Comparison of ENCODE assay signal across 15 cellular contexts in genomic region chr22:24392218-24392931, GRCh38. TPM values are rescaled to one million over a fixed set of nuclear protein-coding genes. Genes with fewer than 3 reads are reported as not detected.
DNase-seq lines count a peak whose midpoint lies in the region; ATAC-seq and TF ChIP-seq lines count a peak whose summit lies in the region.
"Had no signal": no experiment of that assay in that cellular context is flagged by ENCODE, and none has a peak within 500 bp of the region (broad histone marks: within the 10 kb centered on the region; RNA-seq: fewer than 3 reads in every experiment).

No MANE protein-coding gene starts in this region.

- no peak for DNase-seq in T-helper 2 cell treated with Interferon-gamma antibody and Interleukin-4, amounts not matched to agents 5 μg/mL and 100 μg/mL, for 36 hours (ENCODE audit: low spot score)
- DNase-seq in T-helper 2 cell = no peak
- peak; percentile 75 for DNase-seq in NCI-H146 (lab: John Stamatoyannopoulos, UW)
- DNase-seq in epithelial cell of prostate (ENCODE audit: low read depth, low spot score) = no peak
- DNase-seq in testis = no peak
- no peak for DNase-seq in NCI-H1694 (lab: John Stamatoyannopoulos, UW)
- DNase-seq: ACHN; Calu3; effector memory CD4-positive, alpha-beta T cell; left cardiac atrium; NCI-H510A treated with DMSO at 0.1 percent for 48 hours had no signal

- WGBS in testis, 2 donors = 89 to 92% methylated on average over 4 of the region's 4 CpGs

- H3K4me2 ChIP-seq in skeletal muscle satellite cell (ENCODE audit: low read length) = peak overlapping the region; percentile 12

- peak overlapping the region; percentile 15 for H3K4me3 Mint-ChIP-seq in T-helper 2 cell treated with Interferon-gamma antibody and Interleukin-4, amounts not matched to agents 5 μg/mL and 100 μg/mL, for 36 hours
- H3K4me3 Mint-ChIP-seq: WTC11 had no signal

- peaks cover 18% of the 10 kb centered on the region for H3K36me3 Mint-ChIP-seq in T-helper 2 cell treated with Interferon-gamma antibody and Interleukin-4, amounts not matched to agents 5 μg/mL and 100 μg/mL, for 36 hours (ENCODE audit: low read depth)

- peak overlapping the region; percentile 38 for H3K27ac Mint-ChIP-seq in T-helper 2 cell treated with Interferon-gamma antibody and Interleukin-4, amounts not matched to agents 5 μg/mL and 100 μg/mL, for 36 hours

- TF ChIP-seq POLR2A in testis (IDR thresholded peaks at IDR 0.05) = no peak

- no peak overlapping the region for H3K9ac ChIP-seq in skeletal muscle satellite cell (ENCODE audit: low read depth, low read length)

- H3K4me1 ChIP-seq in skeletal muscle satellite cell (ENCODE audit: control insufficient read depth, insufficient read depth, low read length) = peaks cover 16% of the 10 kb centered on the region
- peaks cover 22% of the 10 kb centered on the region for H3K4me1 ChIP-seq in testis

- no peak for ATAC-seq in HG03571 (IDR thresholded peaks at IDR 0.05; ENCODE audit: unreplicated experiment)
- ATAC-seq: WTC11 had no signal

- no peak for TF ChIP-seq CTCF in testis (IDR thresholded peaks at IDR 0.05)

- no peaks in the 10 kb centered on the region for H3K27me3 ChIP-seq in skeletal muscle satellite cell (ENCODE audit: control insufficient read depth, insufficient read depth, low read length)
- H3K27me3 ChIP-seq in testis = no peaks in the 10 kb centered on the region
- H3K27me3 ChIP-seq: tibial nerve had no signal

- no peaks in the 10 kb centered on the region for H3K9me3 ChIP-seq in skeletal muscle satellite cell (replicated peaks; ENCODE audit: low read length)
- H3K9me3 ChIP-seq in testis = no peaks in the 10 kb centered on the region
- H3K9me3 ChIP-seq: tibial nerve had no signal

- peaks cover 13% of the 10 kb centered on the region for H3K36me3 ChIP-seq in skeletal muscle satellite cell (ENCODE audit: insufficient read depth, low read length)
- H3K36me3 ChIP-seq in testis (ENCODE audit: low read depth, missing control alignments) = no peaks in the 10 kb centered on the region

- H3K4me1 Mint-ChIP-seq in T-helper 2 cell treated with Interferon-gamma antibody and Interleukin-4, amounts not matched to agents 5 μg/mL and 100 μg/mL, for 36 hours (ENCODE audit: low read depth) = peaks cover 27% of the 10 kb centered on the region

- H3K9me3 Mint-ChIP-seq in T-helper 2 cell treated with Interferon-gamma antibody and Interleukin-4, amounts not matched to agents 5 μg/mL and 100 μg/mL, for 36 hours = no peaks in the 10 kb centered on the region
- H3K9me3 Mint-ChIP-seq: WTC11 had no signal

- intact Hi-C loops in testis (cut with DNase I; ENCODE audit: low total_unique reads) = no loop called here

- no peak overlapping the region for H3K4me3 ChIP-seq in skeletal muscle satellite cell (ENCODE audit: low read length)
- H3K4me3 ChIP-seq in testis = no peak overlapping the region
- H3K4me3 ChIP-seq: tibial nerve had no signal

- H3K27ac ChIP-seq in epithelial cell of prostate (peak overlapping the region; percentile 69), testis (no peak overlapping the region)

- no peaks in the 10 kb centered on the region for H3K27me3 Mint-ChIP-seq in T-helper 2 cell treated with Interferon-gamma antibody and Interleukin-4, amounts not matched to agents 5 μg/mL and 100 μg/mL, for 36 hours (ENCODE audit: low read depth)

RNA-seq across cellular contexts. Expression of gene ADORA2A, which starts 35.0 kb away (rescaled TPM):
- total RNA-seq in skeletal muscle satellite cell (2012; rRNA removed) = 3.3 and 6.3 TPM in 2 replicates
- total RNA-seq in testis = 1 to 10 TPM; 2.2 to 5.1 TPM
- 2.5 TPM for polyA plus RNA-seq in testis (ENCODE audit: insufficient read depth, low read depth, low replicate concordance)
